ENCODE assay signal across 8 cellular contexts in the genomic region with DNA sequence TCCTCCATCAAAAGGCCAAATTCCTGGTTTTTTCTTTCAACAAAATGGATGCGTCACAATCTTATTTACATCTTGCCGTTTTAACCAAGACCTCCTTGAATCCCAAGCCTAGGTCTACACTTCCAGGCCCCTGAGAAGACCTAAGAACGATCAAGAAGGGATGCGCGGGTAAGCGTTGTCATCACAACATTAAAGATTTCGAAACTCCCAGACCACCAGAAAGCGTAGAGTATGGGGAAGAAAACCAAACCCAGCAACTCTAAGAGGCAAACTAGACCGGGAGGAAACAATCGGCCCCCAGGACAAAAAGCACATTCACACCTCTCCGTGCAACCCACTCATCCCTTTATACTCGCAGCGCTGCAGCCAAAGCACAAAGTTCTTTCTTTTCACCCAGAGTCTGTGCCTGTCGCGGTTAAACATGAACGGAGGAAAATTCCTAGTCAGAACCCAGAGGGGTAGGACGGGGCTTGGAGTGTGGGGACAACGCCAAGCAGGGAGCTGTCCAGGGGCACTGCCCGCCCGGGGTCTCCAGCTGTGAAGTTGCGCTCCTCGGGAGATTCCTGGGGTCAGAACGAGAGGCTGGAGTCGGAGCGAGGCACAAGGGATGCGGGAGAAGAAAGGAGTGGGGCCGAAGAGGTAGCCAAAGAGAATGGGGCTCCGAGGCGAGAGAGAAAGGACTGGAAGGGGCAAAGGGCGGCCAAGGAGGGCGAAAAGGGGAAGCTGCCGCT. TPM values are rescaled to one million over a fixed set of nuclear protein-coding genes. Genes with fewer than 3 reads are reported as not detected.
DNase-seq lines count a peak whose midpoint lies in the region; ATAC-seq and TF ChIP-seq lines count a peak whose summit lies in the region.

No MANE protein-coding gene starts in this region.

- peak overlapping the region; percentile 84 for H2BK120ac ChIP-seq in mesenchymal stem cell (ENCODE audit: low read depth, low read length)

- peak; percentile 2 for ATAC-seq in GM21360 (IDR thresholded peaks at IDR 0.05; ENCODE audit: unreplicated experiment)

- no peaks in the 10 kb centered on the region for H3K27me3 ChIP-seq in Peyer's patch
- H3K27me3 ChIP-seq in dorsolateral prefrontal cortex: no peaks in the 10 kb centered on the region
- H3K27me3 ChIP-seq in mesenchymal stem cell (ENCODE audit: control insufficient read depth in 1 of 2, insufficient read depth in 1 of 2, low read length in 2 of 2): no peaks in the 10 kb centered on the region

- DNase-seq in AG20443 (ENCODE audit: low spot score): peak; percentile 22
- no peak for DNase-seq in Peyer's patch
- DNase-seq in dorsolateral prefrontal cortex: peak in 1 of 10 donors; percentile 9
- DNase-seq in mesenchymal stem cell: peak; percentile 64
- no peak for DNase-seq in GM19240 (ENCODE audit: insufficient read length, low spot score)
- DNase-seq in inferior parietal cortex (ENCODE audit: extremely low spot score): no peak

- H2BK15ac ChIP-seq in mesenchymal stem cell (ENCODE audit: low read depth, poor library complexity, severe bottlenecking): peak overlapping the region; percentile 77

- H3K4me3 ChIP-seq in Peyer's patch (peak overlapping the region; percentile 69 to 98 (median 85)), dorsolateral prefrontal cortex (peak overlapping the region; percentile 75 to 100 (median 96)), mesenchymal stem cell (ENCODE audit: insufficient read depth in 1 of 2, low read depth in 1 of 2, low read length in 2 of 2) (peak overlapping the region; percentile 97 to 99), urinary bladder (ENCODE audit: low read depth, low read length) (peak overlapping the region; percentile 95)

- no peak for TF ChIP-seq CTCF in Peyer's patch (IDR thresholded peaks at IDR 0.05)
- no peak for TF ChIP-seq CTCF in dorsolateral prefrontal cortex (IDR thresholded peaks at IDR 0.05 in 54 of 56, conservative IDR thresholded peaks at IDR 0.05 in 2 of 56; ENCODE audit: low read depth in 1 of 56, partially characterized antibody in 56 of 56)

- peak overlapping the region in 1 of 2 experiments; percentile 35 for H3K14ac ChIP-seq in mesenchymal stem cell (ENCODE audit: low read length in 2 of 2)

- H2BK5ac ChIP-seq in mesenchymal stem cell (ENCODE audit: low read depth, low read length, poor library complexity, severe bottlenecking): no peak overlapping the region

- peak overlapping the region; percentile 67 to 72 for H3K18ac ChIP-seq in mesenchymal stem cell (ENCODE audit: low read depth in 1 of 2, low read length in 2 of 2)

- H3K36me3 ChIP-seq in Peyer's patch (peaks cover 0 to 18% (median 0%) of the 10 kb centered on the region in 3 donors), mesenchymal stem cell (ENCODE audit: control insufficient read depth in 1 of 2, insufficient read depth in 2 of 2, low read depth in 1 of 2, low read length in 2 of 2) (peaks cover 4 to 16% of the 10 kb centered on the region in 2 experiments), urinary bladder (ENCODE audit: insufficient read depth) (no peaks in the 10 kb centered on the region)

- H4K91ac ChIP-seq in mesenchymal stem cell (ENCODE audit: low read length): no peak overlapping the region

- intact Hi-C loops in dorsolateral prefrontal cortex (cut with DNase I): loop anchor here (5.0 to 10.0 kb wide), 5 partner anchors 262 to 675 kb away; partner anchors contain the start of genes YWHAB (in 2 of the 2) and TTPAL (in 1 of the 2)

- peaks cover 11% of the 10 kb centered on the region for H3K79me1 ChIP-seq in mesenchymal stem cell (replicated peaks; ENCODE audit: low read length, poor library complexity, severe bottlenecking)

- peak overlapping the region in 1 of 2 experiments; percentile 78 for H3K4ac ChIP-seq in mesenchymal stem cell (ENCODE audit: low read depth in 1 of 2, low read length in 2 of 2)

- H3K27ac ChIP-seq in Peyer's patch: peak overlapping the region; percentile 93 to 99 (median 97)
- H3K27ac ChIP-seq in dorsolateral prefrontal cortex: peak overlapping the region; percentile 65 to 98 (median 92)
- H3K27ac ChIP-seq in mesenchymal stem cell (ENCODE audit: low read length, poor library complexity, severe bottlenecking): peak overlapping the region; percentile 63
- peak overlapping the region; percentile 97 for H3K27ac ChIP-seq in urinary bladder (ENCODE audit: low read depth)

- H3K4me1 ChIP-seq in Peyer's patch: peaks cover 0 to 47% (median 0%) of the 10 kb centered on the region in 4 donors
- H3K4me1 ChIP-seq in mesenchymal stem cell (ENCODE audit: control insufficient read depth, insufficient read depth, low read depth, low read length): peaks cover 5% of the 10 kb centered on the region
- peaks cover 3% of the 10 kb centered on the region for H3K4me1 ChIP-seq in urinary bladder (ENCODE audit: insufficient read depth)

- H4K8ac ChIP-seq in mesenchymal stem cell (ENCODE audit: low read length): peak overlapping the region; percentile 87

- peak overlapping the region; percentile 98 for H3K9ac ChIP-seq in mesenchymal stem cell (ENCODE audit: low read length)

- under 1% methylated on average over 32 of the region's 32 CpGs for WGBS in mesenchymal stem cell
- WGBS in urinary bladder: under 1% methylated on average over 32 of the region's 32 CpGs

- no peak overlapping the region for H2AFZ ChIP-seq in mesenchymal stem cell (ENCODE audit: low read depth, low read length)

- H3K23ac ChIP-seq in mesenchymal stem cell (ENCODE audit: low read length in 2 of 2): peak overlapping the region in 1 of 2 experiments; percentile 83

- H2BK12ac ChIP-seq in mesenchymal stem cell (ENCODE audit: low read length in 2 of 2): no peak overlapping the region

- no peak overlapping the region for H2AK5ac ChIP-seq in mesenchymal stem cell (ENCODE audit: low read length, severe bottlenecking)

- H3K9me3 ChIP-seq in Peyer's patch (no peaks in the 10 kb centered on the region), mesenchymal stem cell (ENCODE audit: control insufficient read depth, low read length) (no peaks in the 10 kb centered on the region)

- peak overlapping the region; percentile 67 for H3K4me2 ChIP-seq in mesenchymal stem cell (ENCODE audit: low read length, poor library complexity, severe bottlenecking)

- no peak for TF ChIP-seq POLR2A in Peyer's patch (IDR thresholded peaks at IDR 0.05)

RNA-seq across cellular contexts. Expression of gene OSER1, which starts 0.7 kb away (rescaled TPM):
- total RNA-seq in Peyer's patch (10 to 100 TPM; 37.6 to 55.3 (median 38.2) TPM), dorsolateral prefrontal cortex (10 to 100 TPM; 20.8 to 41.9 (median 29.8) TPM), urinary bladder (32.7 TPM)
- polyA plus RNA-seq in mesenchymal stem cell (2013, experiment 1 of 2): 18.7 TPM
- polyA plus RNA-seq in mesenchymal stem cell (2013, experiment 2 of 2): 19.7 TPM
- 35.8 TPM for polyA plus RNA-seq in urinary bladder

RNA-seq across cellular contexts. Expression of gene JPH2, which starts 22.9 kb away (rescaled TPM):
- total RNA-seq in Peyer's patch: 1 to 10 TPM; 1.2 to 8.0 (median 4.2) TPM
- 1 to 10 TPM in 56 of 120 experiments, under 1 TPM in 63, not detected in 1; 0.21 to 8.8 (median 0.92) TPM for total RNA-seq in dorsolateral prefrontal cortex
- polyA plus RNA-seq in mesenchymal stem cell (2013, experiment 1 of 2): 1.9 TPM
- 1.8 TPM for polyA plus RNA-seq in mesenchymal stem cell (2013, experiment 2 of 2)
- 40.5 TPM for total RNA-seq in urinary bladder
- 83.5 TPM for polyA plus RNA-seq in urinary bladder

RNA-seq across cellular contexts. Expression of gene GDAP1L1, which starts 37.3 kb away (rescaled TPM):
- 1 to 10 TPM in 2 of 4 donors, not detected in 2; 1.2 to 2.3 TPM for total RNA-seq in Peyer's patch
- 10 to 100 TPM; 14.4 to 65.5 (median 45.4) TPM for total RNA-seq in dorsolateral prefrontal cortex
- polyA plus RNA-seq in mesenchymal stem cell (2013, experiment 1 of 2): not detected
- 0.05 TPM for polyA plus RNA-seq in mesenchymal stem cell (2013, experiment 2 of 2)
- total RNA-seq in urinary bladder: 0.90 TPM
- 0.29 TPM for polyA plus RNA-seq in urinary bladder

Comparison
In these comparisons a context has a peak if more than half of its experiments do, and no peak if none do; other contexts are left out.
1. DNase-seq: peak in AG20443 (single experiment) and mesenchymal stem cell (single experiment); none in Peyer's patch (0 of 3), GM19240 (single experiment) and inferior parietal cortex (single experiment).
2. Peak in every context shown above with its lines, with median percentiles within 50 percentile points of each other: H3K27ac ChIP-seq and H3K4me3 ChIP-seq.